Comparison of ENCODE assay signal across 8 cellular contexts in the genomic region with DNA sequence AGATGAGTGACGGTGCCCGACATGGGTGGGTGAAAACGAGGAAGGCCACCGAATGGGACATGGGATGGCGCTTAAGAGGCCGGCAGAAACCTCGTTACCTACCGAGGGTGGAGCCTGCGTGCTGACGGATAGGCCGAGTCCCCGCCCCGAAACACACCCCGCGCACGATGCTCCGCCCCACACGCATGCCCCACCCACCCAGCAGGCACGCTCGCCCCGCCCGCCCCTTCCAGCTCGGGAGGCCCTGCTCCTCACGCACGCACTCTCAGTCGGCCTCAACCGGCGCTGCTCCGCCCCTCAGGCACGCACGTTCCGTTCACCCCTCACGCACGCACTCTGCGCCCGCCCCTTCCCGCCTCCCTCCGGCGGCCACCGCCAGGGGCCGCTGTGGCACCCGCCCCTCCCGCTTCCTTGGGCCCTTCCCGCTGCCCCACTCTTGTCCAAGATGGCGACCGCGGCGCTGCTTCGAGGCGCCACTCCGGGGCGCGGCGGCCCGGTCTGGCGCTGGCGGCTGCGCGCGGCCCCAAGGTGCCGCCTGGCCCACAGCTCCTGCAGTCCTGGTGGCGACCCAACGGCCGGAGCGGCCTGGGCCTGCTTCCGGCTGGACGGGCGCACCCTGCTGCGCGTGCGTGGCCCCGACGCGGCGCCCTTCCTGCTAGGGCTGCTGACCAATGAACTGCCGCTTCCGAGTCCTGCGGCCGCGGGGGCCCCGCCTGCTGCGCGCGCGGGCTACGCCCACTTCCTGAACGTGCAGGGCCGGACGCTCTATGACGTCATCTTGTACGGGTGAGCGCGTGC. TPM values are rescaled to one million over a fixed set of nuclear protein-coding genes. Genes with fewer than 3 reads are reported as not detected.
DNase-seq lines count a peak whose midpoint lies in the region; ATAC-seq and TF ChIP-seq lines count a peak whose summit lies in the region.

Gene IBA57 (plus strand): TSS at position 433 of the 798 bp plus-strand sequence. CDS start 13 bp downstream, at position 446.

- peak within 1 kb of the TSS; percentile 63 for H3K9ac ChIP-seq in muscle layer of colon (ENCODE audit: low read length)

- peak; percentile 33; the same call in 1 of the 2 replicates for TF ChIP-seq RAD21 in Ishikawa (IDR thresholded peaks at IDR 0.05; ENCODE audit: low read depth)

- H3K4me3 ChIP-seq in esophagus (ENCODE audit: low read depth in 1 of 2, low read length in 2 of 2) (peak within 1 kb of the TSS; percentile 60 to 87), muscle layer of colon (ENCODE audit: low read depth in 1 of 2, low read length in 2 of 2) (peak within 1 kb of the TSS; percentile 51 to 75)

- H3K4me1 ChIP-seq in esophagus (ENCODE audit: control insufficient read depth in 2 of 2, insufficient read depth in 2 of 2, low read length in 1 of 2) = peaks cover 11 to 18% of the 10 kb centered on the region in 2 donors
- H3K4me1 ChIP-seq in muscle layer of colon (ENCODE audit: insufficient read depth, low read length) = peaks cover 24% of the 10 kb centered on the region

- ATAC-seq in GM21576 (IDR thresholded peaks at IDR 0.05; ENCODE audit: unreplicated experiment) = peak; percentile 80

- H3K9me3 ChIP-seq in esophagus (ENCODE audit: control insufficient read depth in 2 of 2, insufficient read depth in 1 of 2, low read depth in 1 of 2, low read length in 1 of 2) (no peaks in the 10 kb centered on the region), muscle layer of colon (ENCODE audit: low read length) (no peaks in the 10 kb centered on the region)

- 0% methylated on average over 83 to 93 of the region's 93 CpGs for WGBS in esophagus, 2 donors

- TF ChIP-seq EP300 in Ishikawa (IDR thresholded peaks at IDR 0.05; ENCODE audit: borderline replicate concordance) = no peak

- H3K27ac ChIP-seq in esophagus (ENCODE audit: low read depth in 2 of 2, low read length in 1 of 2) (peak within 1 kb of the TSS; percentile 98 to 100), muscle layer of colon (ENCODE audit: low read depth, low read length) (peak within 1 kb of the TSS; percentile 90)

- H3K36me3 ChIP-seq in esophagus (ENCODE audit: control insufficient read depth in 2 of 2, insufficient read depth in 2 of 2, low read length in 1 of 2) (no peaks in the 10 kb centered on the region), muscle layer of colon (ENCODE audit: insufficient read depth, low read length) (no peaks in the 10 kb centered on the region)

- DNase-seq in DMS53 (lab: John Stamatoyannopoulos, UW) (peak; percentile 99), OCI-M2 (lab: John Stamatoyannopoulos, UW; ENCODE audit: unreplicated experiment) (peak; percentile 73)
- peak; percentile 100 for DNase-seq in activated T-cell treated with anti-CD3 and anti-CD28 coated beads, Interleukin-2, amount 50 U/mL, for 1 hour
- peak; percentile 98 for DNase-seq in stimulated activated CD8-positive, alpha-beta memory T cell treated with anti-CD3 and anti-CD28 coated beads, Interleukin-7, amount 100 ng/mL, for 24 hours (ENCODE audit: low read depth)

- H3K27me3 ChIP-seq in esophagus (ENCODE audit: control insufficient read depth in 1 of 2, insufficient read depth in 2 of 2, low read length in 2 of 2) = no peaks in the 10 kb centered on the region
- H3K27me3 ChIP-seq in muscle layer of colon (ENCODE audit: control insufficient read depth in 1 of 2, insufficient read depth in 2 of 2, low read length in 2 of 2) = peaks cover 0 to 15% of the 10 kb centered on the region in 2 donors

TF ChIP-seq in Ishikawa, 13 proteins besides CTCF, POLR2A, EP300 and RAD21:
- TF ChIP-seq, protein P1, sequence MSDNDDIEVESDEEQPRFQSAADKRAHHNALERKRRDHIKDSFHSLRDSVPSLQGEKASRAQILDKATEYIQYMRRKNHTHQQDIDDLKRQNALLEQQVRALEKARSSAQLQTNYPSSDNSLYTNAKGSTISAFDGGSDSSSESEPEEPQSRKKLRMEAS (IDR thresholded peaks at IDR 0.05) = peak; percentile 40
- peak; percentile 93 for TF ChIP-seq YY1 (IDR thresholded peaks at IDR 0.05; ENCODE audit: low read depth)
- TF ChIP-seq CREB1 (IDR thresholded peaks at IDR 0.05; ENCODE audit: low read depth) = peak; percentile 91
- no peak for TF ChIP-seq TCF12 (IDR thresholded peaks at IDR 0.05; ENCODE audit: low read depth)
- TF ChIP-seq USF1 (IDR thresholded peaks at IDR 0.05) = 0 out of 2 replicates have a peak, but pooled peaks have one; percentile 9
- no peak for TF ChIP-seq NFIC (IDR thresholded peaks at IDR 0.05)
- TF ChIP-seq CEBPB (IDR thresholded peaks at IDR 0.05) = no peak
- 0 out of 2 replicates have a peak, but pooled peaks have one; percentile 60 for TF ChIP-seq EGR1 (IDR thresholded peaks at IDR 0.05)
- TF ChIP-seq TAF1 (IDR thresholded peaks at IDR 0.05; ENCODE audit: low read depth) = peak; percentile 42; the same call in 1 of the 2 replicates

RNA-seq across cellular contexts. Expression of gene IBA57, which starts in this region (rescaled TPM):
- polyA plus RNA-seq in esophagus = 1 to 10 TPM; 1.5 to 3.5 TPM

Comparison
In these comparisons a context has a peak if more than half of its experiments do, and no peak if none do; other contexts are left out.
1. Peak in every context shown above with its lines: DNase-seq, ATAC-seq, H3K4me3 ChIP-seq and H3K27ac ChIP-seq.